18 cellular contexts compared by ENCODE assay signal in the genomic region with DNA sequence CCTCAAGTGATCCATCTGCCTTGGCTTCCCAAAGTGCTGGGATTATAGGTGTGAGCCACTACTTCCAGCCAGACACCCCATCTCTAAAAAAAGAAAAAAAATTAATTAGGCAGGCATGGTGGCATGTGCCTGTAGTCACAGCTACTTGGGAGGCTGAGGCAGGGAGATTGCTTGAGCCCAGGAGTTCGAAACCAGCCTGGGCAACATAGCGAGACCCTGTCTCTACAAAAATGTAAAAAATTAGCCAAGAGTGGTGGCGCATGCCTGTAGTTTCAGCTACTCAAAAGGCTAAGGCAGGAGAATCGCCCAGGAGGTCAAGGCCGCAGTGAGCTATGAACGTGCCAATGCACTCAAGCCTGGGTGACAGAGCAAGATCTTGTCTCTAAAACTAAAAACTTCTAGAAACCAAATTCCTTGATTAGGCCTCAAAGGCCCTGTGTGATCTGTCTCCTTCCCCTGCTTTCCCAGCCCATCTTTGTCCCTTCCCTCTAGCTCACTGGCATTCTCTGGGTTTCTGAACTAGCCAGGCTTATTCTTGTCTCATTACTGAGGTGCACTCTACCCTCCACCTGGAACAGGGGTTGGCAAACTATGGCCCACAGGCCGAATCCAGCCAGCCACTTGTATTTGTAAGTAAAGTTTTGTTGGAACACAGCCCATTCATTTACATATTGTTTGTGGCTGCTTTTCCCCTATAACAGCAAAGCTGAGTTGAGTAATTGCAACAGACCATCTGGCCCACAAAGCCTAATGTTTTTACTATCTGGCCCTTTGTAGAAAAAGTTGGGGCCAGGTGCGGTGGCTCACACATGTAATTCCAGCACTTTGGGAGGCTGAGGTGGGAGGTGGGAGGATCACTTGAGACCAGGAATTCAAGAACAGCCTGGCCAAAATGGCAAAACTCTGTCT. TPM values are rescaled to one million over a fixed set of nuclear protein-coding genes. Genes with fewer than 3 reads are reported as not detected.
DNase-seq lines count a peak whose midpoint lies in the region; ATAC-seq and TF ChIP-seq lines count a peak whose summit lies in the region.
"Had no signal": no experiment of that assay in that cellular context is flagged by ENCODE, and none has a peak within 500 bp of the region (broad histone marks: within the 10 kb centered on the region; RNA-seq: fewer than 3 reads in every experiment).

No MANE protein-coding gene starts in this region.

- peaks cover 33 to 37% of the 10 kb centered on the region in 2 donors for H3K4me1 Mint-ChIP-seq in natural killer cell treated with Interleukin-12 subunit alpha and Interleukin-12 subunit beta and Interleukin-15 and Interleukin-18, amount 100 ng/mL, for 72 hours (ENCODE audit: low read depth in 2 of 2)
- H3K4me1 Mint-ChIP-seq in natural killer cell: peaks cover 22 to 24% of the 10 kb centered on the region in 2 donors
- H3K4me1 Mint-ChIP-seq in activated naive CD8-positive, alpha-beta T cell treated with anti-CD3 and anti-CD28 coated beads, Interleukin-2, amount 50 U/mL, for 24 hours: peaks cover 34% of the 10 kb centered on the region

- intact Hi-C loops in natural killer cell (cut with micrococcal nuclease): no loop called here

- H3K27ac ChIP-seq in suprapubic skin: no peak overlapping the region
- H3K27ac ChIP-seq: hepatocyte had no signal

- H3K27me3 ChIP-seq in suprapubic skin: no peaks in the 10 kb centered on the region
- H3K27me3 ChIP-seq: hepatocyte had no signal

- H3K9me3 ChIP-seq in suprapubic skin: no peaks in the 10 kb centered on the region

- ATAC-seq in natural killer cell treated with Interleukin-12 subunit alpha and Interleukin-12 subunit beta and Interleukin-15 and Interleukin-18, amount 100 ng/mL, for 72 hours: no peak
- no peak for ATAC-seq in natural killer cell
- no peak for ATAC-seq in activated naive CD8-positive, alpha-beta T cell treated with anti-CD3 and anti-CD28 coated beads, Interleukin-2, amount 50 U/mL, for 24 hours
- ATAC-seq: SK-N-SH treated with all-trans-retinoic acid at 6 μM for 48 hours had no signal

- TF ChIP-seq CTCF in natural killer cell (IDR thresholded peaks at IDR 0.05) (no peak), suprapubic skin (IDR thresholded peaks at IDR 0.05) (no peak)

- no peaks in the 10 kb centered on the region for H3K36me3 ChIP-seq in suprapubic skin

- peak overlapping the region; percentile 67 to 92 for H3K27ac Mint-ChIP-seq in natural killer cell treated with Interleukin-12 subunit alpha and Interleukin-12 subunit beta and Interleukin-15 and Interleukin-18, amount 100 ng/mL, for 72 hours
- no peak overlapping the region for H3K27ac Mint-ChIP-seq in natural killer cell
- no peak overlapping the region for H3K27ac Mint-ChIP-seq in activated naive CD8-positive, alpha-beta T cell treated with anti-CD3 and anti-CD28 coated beads, Interleukin-2, amount 50 U/mL, for 24 hours

- no peaks in the 10 kb centered on the region for H3K9me3 Mint-ChIP-seq in natural killer cell treated with Interleukin-12 subunit alpha and Interleukin-12 subunit beta and Interleukin-15 and Interleukin-18, amount 100 ng/mL, for 72 hours
- H3K9me3 Mint-ChIP-seq in natural killer cell: no peaks in the 10 kb centered on the region
- no peaks in the 10 kb centered on the region for H3K9me3 Mint-ChIP-seq in activated naive CD8-positive, alpha-beta T cell treated with anti-CD3 and anti-CD28 coated beads, Interleukin-2, amount 50 U/mL, for 24 hours

- WGBS in suprapubic skin: 89% methylated on average over 8 of the region's 8 CpGs

- no peak for TF ChIP-seq EP300 in suprapubic skin (IDR thresholded peaks at IDR 0.05)

- no peak for TF ChIP-seq POLR2A in suprapubic skin (IDR thresholded peaks at IDR 0.05)

- no peak overlapping the region for H3K4me3 ChIP-seq in suprapubic skin
- H3K4me3 ChIP-seq: hepatocyte had no signal

- no peak for DNase-seq in natural killer cell treated with Interleukin-12 subunit alpha and Interleukin-12 subunit beta and Interleukin-15 and Interleukin-18, amount 100 ng/mL, for 72 hours (ENCODE audit: low spot score)
- no peak for DNase-seq in natural killer cell
- DNase-seq in OCI-M1 (lab: John Stamatoyannopoulos, UW): peak; percentile 52
- DNase-seq in fibroblast of gingiva (ENCODE audit: low read depth): peak; percentile 45
- DNase-seq in activated naive CD4-positive, alpha-beta T cell treated with anti-CD3 and anti-CD28 coated beads, Interleukin-2, amount 50 U/mL, for 16 hours: no peak
- DNase-seq in activated naive CD8-positive, alpha-beta T cell treated with anti-CD3 and anti-CD28 coated beads, Interleukin-2, amount 50 U/mL, for 24 hours: no peak
- DNase-seq in stimulated activated CD4-positive, alpha-beta T cell treated with anti-CD3 and anti-CD28 coated beads, Interleukin-4, amount 100 ng/mL, for 24 hours: no peak
- DNase-seq in suprapubic skin (ENCODE audit: low spot score in 2 of 2): no peak
- DNase-seq: activated CD4-positive, CD25-positive, alpha-beta regulatory T cell treated with anti-CD3 and anti-CD28 coated beads, Interleukin-2, amount 50 U/mL, for 72 hours; activated effector memory CD4-positive, alpha-beta T cell treated with anti-CD3 and anti-CD28 coated beads, Interleukin-2, amount 50 U/mL, for 16 hours; GDM1; NCI-H446 treated with DMSO at 0.1 percent for 48 hours; occipital lobe had no signal

- no peaks in the 10 kb centered on the region for H3K4me1 ChIP-seq in suprapubic skin

- no peaks in the 10 kb centered on the region for H3K36me3 Mint-ChIP-seq in natural killer cell treated with Interleukin-12 subunit alpha and Interleukin-12 subunit beta and Interleukin-15 and Interleukin-18, amount 100 ng/mL, for 72 hours
- H3K36me3 Mint-ChIP-seq in natural killer cell: no peaks in the 10 kb centered on the region
- peaks cover 5% of the 10 kb centered on the region for H3K36me3 Mint-ChIP-seq in activated naive CD8-positive, alpha-beta T cell treated with anti-CD3 and anti-CD28 coated beads, Interleukin-2, amount 50 U/mL, for 24 hours (ENCODE audit: low read depth)

- H3K27me3 Mint-ChIP-seq in natural killer cell treated with Interleukin-12 subunit alpha and Interleukin-12 subunit beta and Interleukin-15 and Interleukin-18, amount 100 ng/mL, for 72 hours: no peaks in the 10 kb centered on the region
- H3K27me3 Mint-ChIP-seq in natural killer cell (ENCODE audit: low read depth in 2 of 2): no peaks in the 10 kb centered on the region
- H3K27me3 Mint-ChIP-seq in activated naive CD8-positive, alpha-beta T cell treated with anti-CD3 and anti-CD28 coated beads, Interleukin-2, amount 50 U/mL, for 24 hours: no peaks in the 10 kb centered on the region

- peak overlapping the region; percentile 41 for H3K4me3 Mint-ChIP-seq in natural killer cell treated with Interleukin-12 subunit alpha and Interleukin-12 subunit beta and Interleukin-15 and Interleukin-18, amount 100 ng/mL, for 72 hours
- H3K4me3 Mint-ChIP-seq in natural killer cell: no peak overlapping the region
- H3K4me3 Mint-ChIP-seq in activated naive CD8-positive, alpha-beta T cell treated with anti-CD3 and anti-CD28 coated beads, Interleukin-2, amount 50 U/mL, for 24 hours: no peak overlapping the region

RNA-seq across cellular contexts. Expression of a gene that starts 17.2 kb away (rescaled TPM):
- total RNA-seq in natural killer cell treated with Interleukin-12 subunit alpha and Interleukin-12 subunit beta and Interleukin-15 and Interleukin-18, amount 100 ng/mL, for 72 hours: 10 to 100 TPM; 14.1 to 43.6 TPM
- total RNA-seq in natural killer cell (10 to 100 TPM in 2 of 3 donors, 1 to 10 TPM in 1; 7.2 to 21.4 (median 10.7) TPM), suprapubic skin (10 to 100 TPM; 15.5 to 74.1 (median 35.6) TPM)

RNA-seq across cellular contexts. Expression of a gene that starts 18.6 kb away (rescaled TPM):
- total RNA-seq in natural killer cell treated with Interleukin-12 subunit alpha and Interleukin-12 subunit beta and Interleukin-15 and Interleukin-18, amount 100 ng/mL, for 72 hours: 10 to 100 TPM; 19.6 to 27.3 TPM
- total RNA-seq in natural killer cell (10 to 100 TPM in 2 of 3 donors, 1 to 10 TPM in 1; 7.7 to 13.8 (median 12.0) TPM), suprapubic skin (10 to 100 TPM; 14.7 to 21.7 (median 16.9) TPM)

RNA-seq across cellular contexts. Expression of a gene that starts 18.8 kb away (rescaled TPM):
- 100 to 1,000 TPM in 1 of 2 donors, 10 to 100 TPM in 1; 85.8 to 143 TPM for total RNA-seq in natural killer cell treated with Interleukin-12 subunit alpha and Interleukin-12 subunit beta and Interleukin-15 and Interleukin-18, amount 100 ng/mL, for 72 hours
- 100 to 1,000 TPM in 1 of 3 donors, 10 to 100 TPM in 2; 84.6 to 100 (median 97.1) TPM for total RNA-seq in natural killer cell
- total RNA-seq in suprapubic skin: 10 to 100 TPM; 53.9 to 71.8 (median 63.9) TPM

RNA-seq across cellular contexts. Expression of a gene that starts 54.6 kb away (rescaled TPM):
- total RNA-seq in natural killer cell treated with Interleukin-12 subunit alpha and Interleukin-12 subunit beta and Interleukin-15 and Interleukin-18, amount 100 ng/mL, for 72 hours: under 1 TPM in 1 of 2 donors, not detected in 1; 0.28 TPM
- total RNA-seq in natural killer cell: not detected
- 1 to 10 TPM; 1.0 to 2.6 (median 2.0) TPM for total RNA-seq in suprapubic skin
- total RNA-seq: bronchial epithelial cell, endothelial cell of umbilical vein, hepatocyte, LHCN-M2 had no signal

Comparison
In these comparisons a context has a peak if more than half of its experiments do, and no peak if none do; other contexts are left out.
1. H3K27ac Mint-ChIP-seq: peak in natural killer cell treated with Interleukin-12 subunit alpha and Interleukin-12 subunit beta and Interleukin-15 and Interleukin-18, amount 100 ng/mL, for 72 hours (2 of 2); none in natural killer cell (0 of 2) and activated naive CD8-positive, alpha-beta T cell treated with anti-CD3 and anti-CD28 coated beads, Interleukin-2, amount 50 U/mL, for 24 hours (single experiment).
2. DNase-seq: peak in OCI-M1 (single experiment) and fibroblast of gingiva (single experiment); none in natural killer cell treated with Interleukin-12 subunit alpha and Interleukin-12 subunit beta and Interleukin-15 and Interleukin-18, amount 100 ng/mL, for 72 hours (single experiment), natural killer cell (single experiment), activated naive CD4-positive, alpha-beta T cell treated with anti-CD3 and anti-CD28 coated beads, Interleukin-2, amount 50 U/mL, for 16 hours (single experiment), activated naive CD8-positive, alpha-beta T cell treated with anti-CD3 and anti-CD28 coated beads, Interleukin-2, amount 50 U/mL, for 24 hours (single experiment), stimulated activated CD4-positive, alpha-beta T cell treated with anti-CD3 and anti-CD28 coated beads, Interleukin-4, amount 100 ng/mL, for 24 hours (single experiment) and suprapubic skin (0 of 2).